15 cellular contexts compared by ENCODE assay signal in genomic region chrX:65924938-65925507, GRCh38.
DNase-seq lines count a peak whose midpoint lies in the region; ATAC-seq lines count a peak whose summit lies in the region.
"Had no signal": no experiment of that assay in that cellular context is flagged by ENCODE, and none has a peak within 500 bp of the region (broad histone marks: within the 10 kb centered on the region; RNA-seq: fewer than 3 reads in every experiment).

No MANE protein-coding gene starts in this region.

- no peak for DNase-seq in activated CD8-positive, alpha-beta memory T cell treated with anti-CD3 and anti-CD28 coated beads, Interleukin-2, amount 10 ng/mL, durations not matched to agents 7 days and 5 days
- no peak for DNase-seq in activated CD8-positive, alpha-beta memory T cell treated with anti-CD3 and anti-CD28 coated beads for 24 hours
- DNase-seq in OCI-M1 (lab: John Stamatoyannopoulos, UW) (peak; percentile 84), NCI-H69 (lab: John Stamatoyannopoulos, UW) (no peak)
- no peak for DNase-seq in activated naive CD8-positive, alpha-beta T cell treated with anti-CD3 and anti-CD28 coated beads, Interleukin-2, amount 50 U/mL, for 24 hours
- DNase-seq: activated naive CD4-positive, alpha-beta T cell; COR-L47; effector memory CD4-positive, alpha-beta T cell; foreskin melanocyte; NCI-H2029 treated with DMSO at 0.1 percent for 48 hours; SHP77 treated with DMSO at 0.1 percent for 48 hours had no signal

- H3K9me3 Mint-ChIP-seq in activated CD8-positive, alpha-beta memory T cell treated with anti-CD3 and anti-CD28 coated beads, Interleukin-2, amount 10 ng/mL, durations not matched to agents 7 days and 5 days (ENCODE audit: low read depth): peaks cover under 1% of the 10 kb centered on the region
- H3K9me3 Mint-ChIP-seq in activated naive CD8-positive, alpha-beta T cell treated with anti-CD3 and anti-CD28 coated beads, Interleukin-2, amount 50 U/mL, for 24 hours: peaks cover 11% of the 10 kb centered on the region
- peaks cover 6% of the 10 kb centered on the region for H3K9me3 Mint-ChIP-seq in stimulated activated memory B cell treated with anti-CD40 and anti-IgM and Interleukin-4, amounts not matched to agents 10 μg/mL and 1 μg/mL and 100 μg/mL, for 72 hours
- H3K9me3 Mint-ChIP-seq: memory B cell had no signal

- peak overlapping the region; percentile 91 for H3K27ac Mint-ChIP-seq in activated CD8-positive, alpha-beta memory T cell treated with anti-CD3 and anti-CD28 coated beads, Interleukin-2, amount 10 ng/mL, durations not matched to agents 7 days and 5 days
- peak overlapping the region; percentile 46 for H3K27ac Mint-ChIP-seq in activated naive CD8-positive, alpha-beta T cell treated with anti-CD3 and anti-CD28 coated beads, Interleukin-2, amount 50 U/mL, for 24 hours
- H3K27ac Mint-ChIP-seq in stimulated activated memory B cell treated with anti-CD40 and anti-IgM and Interleukin-4, amounts not matched to agents 10 μg/mL and 1 μg/mL and 100 μg/mL, for 72 hours: peak overlapping the region; percentile 48

- CTCF ChIA-PET in activated CD8-positive, alpha-beta memory T cell treated with anti-CD3 and anti-CD28 coated beads, Interleukin-2, amount 10 ng/mL, durations not matched to agents 7 days and 5 days (lab: Charles Lee): no interaction called here

- peaks cover 55% of the 10 kb centered on the region for H3K4me1 Mint-ChIP-seq in activated CD8-positive, alpha-beta memory T cell treated with anti-CD3 and anti-CD28 coated beads, Interleukin-2, amount 10 ng/mL, durations not matched to agents 7 days and 5 days
- peaks cover 53% of the 10 kb centered on the region for H3K4me1 Mint-ChIP-seq in activated naive CD8-positive, alpha-beta T cell treated with anti-CD3 and anti-CD28 coated beads, Interleukin-2, amount 50 U/mL, for 24 hours
- peaks cover 67% of the 10 kb centered on the region for H3K4me1 Mint-ChIP-seq in stimulated activated memory B cell treated with anti-CD40 and anti-IgM and Interleukin-4, amounts not matched to agents 10 μg/mL and 1 μg/mL and 100 μg/mL, for 72 hours

- H3K27me3 Mint-ChIP-seq in activated CD8-positive, alpha-beta memory T cell treated with anti-CD3 and anti-CD28 coated beads, Interleukin-2, amount 10 ng/mL, durations not matched to agents 7 days and 5 days: no peaks in the 10 kb centered on the region
- no peaks in the 10 kb centered on the region for H3K27me3 Mint-ChIP-seq in activated naive CD8-positive, alpha-beta T cell treated with anti-CD3 and anti-CD28 coated beads, Interleukin-2, amount 50 U/mL, for 24 hours
- no peaks in the 10 kb centered on the region for H3K27me3 Mint-ChIP-seq in stimulated activated memory B cell treated with anti-CD40 and anti-IgM and Interleukin-4, amounts not matched to agents 10 μg/mL and 1 μg/mL and 100 μg/mL, for 72 hours
- H3K27me3 Mint-ChIP-seq: memory B cell had no signal

- ATAC-seq in activated CD8-positive, alpha-beta memory T cell treated with anti-CD3 and anti-CD28 coated beads, Interleukin-2, amount 10 ng/mL, durations not matched to agents 7 days and 5 days: no peak
- ATAC-seq in activated naive CD8-positive, alpha-beta T cell treated with anti-CD3 and anti-CD28 coated beads, Interleukin-2, amount 50 U/mL, for 24 hours: no peak
- ATAC-seq in stimulated activated memory B cell treated with anti-CD40 and anti-IgM and Interleukin-4, amounts not matched to agents 10 μg/mL and 1 μg/mL and 100 μg/mL, for 72 hours: no peak
- no peak for ATAC-seq in GM19351 (IDR thresholded peaks at IDR 0.05; ENCODE audit: unreplicated experiment)
- ATAC-seq in HG02840 (IDR thresholded peaks at IDR 0.05; ENCODE audit: low FRiP score, unreplicated experiment): no peak

- H3K4me3 Mint-ChIP-seq in activated CD8-positive, alpha-beta memory T cell treated with anti-CD3 and anti-CD28 coated beads, Interleukin-2, amount 10 ng/mL, durations not matched to agents 7 days and 5 days: no peak overlapping the region
- H3K4me3 Mint-ChIP-seq in activated naive CD8-positive, alpha-beta T cell treated with anti-CD3 and anti-CD28 coated beads, Interleukin-2, amount 50 U/mL, for 24 hours: peak overlapping the region; percentile 9
- no peak overlapping the region for H3K4me3 Mint-ChIP-seq in stimulated activated memory B cell treated with anti-CD40 and anti-IgM and Interleukin-4, amounts not matched to agents 10 μg/mL and 1 μg/mL and 100 μg/mL, for 72 hours
- H3K4me3 Mint-ChIP-seq: memory B cell had no signal

- H3K36me3 Mint-ChIP-seq in activated CD8-positive, alpha-beta memory T cell treated with anti-CD3 and anti-CD28 coated beads, Interleukin-2, amount 10 ng/mL, durations not matched to agents 7 days and 5 days: peaks cover 19% of the 10 kb centered on the region
- H3K36me3 Mint-ChIP-seq in activated naive CD8-positive, alpha-beta T cell treated with anti-CD3 and anti-CD28 coated beads, Interleukin-2, amount 50 U/mL, for 24 hours (ENCODE audit: low read depth): peaks cover 16% of the 10 kb centered on the region
- no peaks in the 10 kb centered on the region for H3K36me3 Mint-ChIP-seq in stimulated activated memory B cell treated with anti-CD40 and anti-IgM and Interleukin-4, amounts not matched to agents 10 μg/mL and 1 μg/mL and 100 μg/mL, for 72 hours
- H3K36me3 Mint-ChIP-seq: memory B cell had no signal
